Comparison of ENCODE assay signal across 1 cellular context in genomic region chr2:45137941-45138695, GRCh38.
TF ChIP-seq lines count a peak whose summit lies in the region.

No MANE protein-coding gene starts in this region.

TF ChIP-seq in SK-N-SH, 30 proteins besides CTCF, POLR2A, EP300 and RAD21 (continued from another document):
- TF ChIP-seq REST (IDR thresholded peaks at IDR 0.05; ENCODE audit: low read depth, low read length) (no peak), TEAD4 (IDR thresholded peaks at IDR 0.05; ENCODE audit: borderline replicate concordance, insufficient read depth) (no peak), USF1 (IDR thresholded peaks at IDR 0.05; ENCODE audit: borderline replicate concordance, low read depth) (no peak), RXRA (IDR thresholded peaks at IDR 0.05; ENCODE audit: borderline replicate concordance, low read depth) (no peak), MXI1 (IDR thresholded peaks at IDR 0.05; ENCODE audit: low read depth, low read length) (no peak), PBX3 (IDR thresholded peaks at IDR 0.05) (no peak), ELF1 (IDR thresholded peaks at IDR 0.05) (no peak), ZBTB33 (IDR thresholded peaks at IDR 0.05; ENCODE audit: borderline replicate concordance, low read depth) (no peak), SMC3 (IDR thresholded peaks at IDR 0.05; ENCODE audit: low read depth, low read length) (no peak), TAF1 (IDR thresholded peaks at IDR 0.05; ENCODE audit: borderline replicate concordance, low read depth, low read length) (no peak), SIN3A (IDR thresholded peaks at IDR 0.05; ENCODE audit: borderline replicate concordance, low read depth, low read length) (no peak), RFX5 (IDR thresholded peaks at IDR 0.05; ENCODE audit: low read length) (no peak), FOXM1 (IDR thresholded peaks at IDR 0.05; ENCODE audit: low read depth) (no peak), NRF1 (IDR thresholded peaks at IDR 0.05; ENCODE audit: low read depth, low read length) (no peak), NFIC (IDR thresholded peaks at IDR 0.05; ENCODE audit: borderline replicate concordance) (no peak), CHD2 (IDR thresholded peaks at IDR 0.05; ENCODE audit: low read length, partially characterized antibody) (no peak), YY1 (IDR thresholded peaks at IDR 0.05; ENCODE audit: low read depth) (no peak), POLR2AphosphoS5 (IDR thresholded peaks at IDR 0.05; ENCODE audit: low read depth, low read length) (no peak), FOSL2 (IDR thresholded peaks at IDR 0.05; ENCODE audit: borderline replicate concordance, low read depth) (no peak)
